ENCODE assay signal across 8 cellular contexts in genomic region chr12:6567112-6567680, GRCh38. TPM values are rescaled to one million over a fixed set of nuclear protein-coding genes. Genes with fewer than 3 reads are reported as not detected.
DNase-seq lines count a peak whose midpoint lies in the region; ATAC-seq, FAIRE-seq and TF ChIP-seq lines count a peak whose summit lies in the region.

No MANE protein-coding gene starts in this region.

- WGBS in H1 (ENCODE audit: extremely low coverage in 1 of 2, insufficient coverage in 1 of 2, insufficient read length in 1 of 2, insufficient replicate concordance in 2 of 2, low coverage in 1 of 2, low lambda C conversion rate in 2 of 2, missing lambda C conversion rate in 1 of 2), 2 experiments, result 53% methylated on average over 9 of the region's 9 CpGs; no CpG with 5 or more reads in 1 of the 2 experiments

- peaks cover 22% of the 10 kb centered on the region for H3K4me1 Mint-ChIP-seq in osteocyte (ENCODE audit: unreplicated experiment)

- no peak overlapping the region for H2BK5ac ChIP-seq in H1 (ENCODE audit: low read depth, low read length)

- no peak overlapping the region for H2BK120ac ChIP-seq in H1 (replicated peaks; ENCODE audit: low read depth, low read length)

- no peak overlapping the region for H4K8ac ChIP-seq in H1 (ENCODE audit: extremely low read depth, insufficient read depth, low read length)

- H3K79me1 ChIP-seq in H1 (ENCODE audit: low read depth, low read length), result no peaks in the 10 kb centered on the region; the same call in 1 of the 2 replicates

- peaks cover 0 to 8% (median 4%) of the 10 kb centered on the region in 4 experiments; a peak in 5 of 7 replicates for H3K4me1 ChIP-seq in H1 (replicated peaks in 1 of 4; ENCODE audit: control insufficient read depth in 3 of 4, insufficient read depth in 4 of 4, low read length in 3 of 4)

- H3K56ac ChIP-seq in H1 (replicated peaks; ENCODE audit: insufficient read length, low read depth, low read length), result no peak overlapping the region

- no peaks in the 10 kb centered on the region for H3K27me3 ChIP-seq in H1 (replicated peaks in 1 of 4; ENCODE audit: control insufficient read depth in 3 of 4, extremely low read depth in 1 of 4, insufficient read depth in 3 of 4, low read length in 3 of 4)

- H3K4me3 Mint-ChIP-seq in osteocyte (ENCODE audit: unreplicated experiment), result peak overlapping the region; percentile 100

- H3K9ac ChIP-seq in H1 (replicated peaks in 1 of 4; ENCODE audit: extremely low read depth in 1 of 4, low read depth in 3 of 4, low read length in 3 of 4), result peak overlapping the region in 1 of 4 experiments; percentile 83; a peak in 3 of 7 replicates

- peak overlapping the region; percentile 62 to 93 (median 92) for H3K4me3 ChIP-seq in H1 (ENCODE audit: extremely low read depth in 1 of 4, insufficient read depth in 2 of 4, low read depth in 3 of 4, low read length in 4 of 4)

- no peak for TF ChIP-seq EP300 in H1 (IDR thresholded peaks at IDR 0.05; ENCODE audit: borderline replicate concordance in 1 of 2, low read depth in 2 of 2, low read length in 2 of 2)

- H3K23ac ChIP-seq in H1 (ENCODE audit: insufficient read length), result no peak overlapping the region

- H2BK20ac ChIP-seq in H1 (ENCODE audit: low read length), result no peak overlapping the region

- no peak for TF ChIP-seq POLR2A in H1 (IDR thresholded peaks at IDR 0.05; ENCODE audit: control extremely low read depth in 1 of 2, low read depth in 2 of 2, low read length in 2 of 2)

- POLR2A ChIA-PET in H1 (lab: Charles Lee; ENCODE audit: partially characterized antibody), result interaction anchor here (0.7 to 24.2 kb wide), 11 partner anchors 11 to 306 kb away, joined by 3 to 665 read pairs (median 4); partner anchors contain the start of genes GAPDH, IFFO1, SPSB2 and VAMP1

- H3K4ac ChIP-seq in H1 (replicated peaks; ENCODE audit: insufficient read length, low read depth, low read length), result no peak overlapping the region

- TF ChIP-seq RAD21 in H1 (IDR thresholded peaks at IDR 0.05 in 1 of 2, conservative IDR thresholded peaks at IDR 0.05 in 1 of 2; ENCODE audit: low read depth in 2 of 2, low read length in 2 of 2), result no peak

- peaks cover 49% of the 10 kb centered on the region for H3K36me3 Mint-ChIP-seq in osteocyte (ENCODE audit: unreplicated experiment)

- H2BK15ac ChIP-seq in H1 (ENCODE audit: low read length), result no peak overlapping the region

- H3K79me2 ChIP-seq in H1 (ENCODE audit: control insufficient read depth in 1 of 2, insufficient read depth in 2 of 2, low read length in 2 of 2), result peaks cover 0 to 24% of the 10 kb centered on the region in 2 experiments; a peak in 2 of 4 replicates

- CTCF ChIA-PET in H1 (lab: Charles Lee; ENCODE audit: partially characterized antibody), result interaction anchor here (1.0 to 24.5 kb wide), 11 partner anchors 10 to 290 kb away, joined by 3 to 462 read pairs (median 3); partner anchors contain the start of genes GAPDH and IFFO1

- no peak for TF ChIP-seq CTCF in H1 (IDR thresholded peaks at IDR 0.05; ENCODE audit: control extremely low read depth in 1 of 3, insufficient read depth in 1 of 3, low read depth in 1 of 3, low read length in 3 of 3)
- no peak for TF ChIP-seq CTCF in osteocyte (IDR thresholded peaks at IDR 0.05)

- H3K27me3 Mint-ChIP-seq in osteocyte (ENCODE audit: unreplicated experiment), result no peaks in the 10 kb centered on the region

- FAIRE-seq in H1 (lab: Jason Lieb, UNC), result no peak

- H3K18ac ChIP-seq in H1 (ENCODE audit: extremely low read depth, low read length), result no peak overlapping the region

- peaks cover 3 to 9% of the 10 kb centered on the region in 2 experiments for H4K20me1 ChIP-seq in H1 (replicated peaks in 1 of 2; ENCODE audit: control insufficient read depth in 1 of 2, insufficient read depth in 2 of 2, low read length in 2 of 2)

- no peak overlapping the region for H2AK5ac ChIP-seq in H1 (ENCODE audit: low read depth, low read length)

- peak overlapping the region; percentile 53 to 85 for H3K4me2 ChIP-seq in H1 (ENCODE audit: insufficient read depth in 1 of 2, low read depth in 2 of 2, low read length in 2 of 2)

- H3K27ac ChIP-seq in H1 (ENCODE audit: low read depth, low read length), result no peak overlapping the region

- ATAC-seq in HG02588 (IDR thresholded peaks at IDR 0.05; ENCODE audit: unreplicated experiment), result no peak

- DNase-seq in Daoy (ENCODE audit: low read depth), result peak; percentile 18
- DNase-seq in NOMO-1 treated with dmso at 0.1 percent for 144 hours (lab: John Stamatoyannopoulos, UW; ENCODE audit: unreplicated experiment), result peak; percentile 30
- DNase-seq in H1 (ENCODE audit: low read depth in 1 of 2, low spot score in 2 of 2), result no peak
- no peak for DNase-seq in osteocyte (ENCODE audit: extremely low spot score, unreplicated experiment)
- no peak for DNase-seq in activated CD4-positive, CD25-positive, alpha-beta regulatory T cell treated with anti-CD3 and anti-CD28 coated beads, Interleukin-2, amount 50 U/mL, for 72 hours
- DNase-seq in retina, result no peak
- no peak for DNase-seq in GDM1 (lab: John Stamatoyannopoulos, UW)

- no peak overlapping the region for H2BK12ac ChIP-seq in H1 (ENCODE audit: low read depth, low read length)

- no peaks in the 10 kb centered on the region for H3K9me3 Mint-ChIP-seq in osteocyte (ENCODE audit: unreplicated experiment)

- H2AFZ ChIP-seq in H1 (ENCODE audit: low read length), result no peak overlapping the region

- H3K36me3 ChIP-seq in H1 (ENCODE audit: control insufficient read depth in 2 of 4, insufficient read depth in 4 of 4, low read length in 3 of 4), result peaks cover 31 to 49% (median 40%) of the 10 kb centered on the region in 4 experiments

- H3K14ac ChIP-seq in H1 (ENCODE audit: insufficient read length), result no peak overlapping the region

- peak overlapping the region; percentile 96 for H3K27ac Mint-ChIP-seq in osteocyte (ENCODE audit: unreplicated experiment)

- no peak overlapping the region for H4K5ac ChIP-seq in H1 (ENCODE audit: insufficient read length, low read depth, low read length)

- no peaks in the 10 kb centered on the region for H3K9me3 ChIP-seq in H1 (ENCODE audit: insufficient read depth in 2 of 2, low read depth in 1 of 2, low read length in 1 of 2)

- no peak overlapping the region for H4K91ac ChIP-seq in H1 (replicated peaks; ENCODE audit: insufficient read length, low read length)

- peaks cover 4% of the 10 kb centered on the region for H3K23me2 ChIP-seq in H1 (ENCODE audit: low read depth, low read length)

TF ChIP-seq in H1, 55 proteins besides CTCF, POLR2A, EP300 and RAD21:
- no peak for TF ChIP-seq FOSL1 (IDR thresholded peaks at IDR 0.05; ENCODE audit: insufficient read depth, low read depth, low read length)

RNA-seq across cellular contexts. Expression of gene NOP2, which starts 0.9 kb away (rescaled TPM):
- total RNA-seq in Daoy (2014; rRNA removed; shearing (Covaris generic)), result 111 and 129 TPM in 2 replicates
- total RNA-seq in H1 (2021; fragmentation: NEBNext Ultra II Directional; extraction: Animal tissue kit (Norgen Biotek cat#: 25700)), result 82.6 and 85.6 TPM in 2 replicates
- polyA plus RNA-seq in H1 (2011; rRNA removed), result 34.4 and 35.4 TPM in 2 replicates
- 55.4 TPM for polyA plus RNA-seq in H1 (2011; cell fraction: cytosol; rRNA removed)
- polyA plus RNA-seq in H1 (2011; cell fraction: nucleus; rRNA removed), result 191 TPM
- polyA plus RNA-seq in H1 (2012, experiment 1 of 2), result 73.4 to 85.0 TPM (median 77.9 TPM) in 4 replicates
- polyA plus RNA-seq in H1 (2012, experiment 2 of 2), result 49.2 TPM
- polyA plus RNA-seq in H1 (2013, experiment 1 of 2), result 63.9 TPM
- polyA plus RNA-seq in H1 (2013, experiment 2 of 2), result 51.3 TPM
- 29.8 and 75.1 TPM in 2 replicates for polyA minus RNA-seq in H1 (2011; rRNA and poly(A)+ RNA removed)
- 26.6 TPM for polyA minus RNA-seq in H1 (2011; cell fraction: cytosol; rRNA and poly(A)+ RNA removed)
- 45.4 TPM for polyA minus RNA-seq in H1 (2011; cell fraction: nucleus; rRNA and poly(A)+ RNA removed)
- total RNA-seq in osteocyte, result 32.5 and 34.5 TPM in 2 replicates

RNA-seq across cellular contexts. Expression of gene IFFO1, which starts 11.4 kb away (rescaled TPM):
- total RNA-seq in Daoy (2014; rRNA removed; shearing (Covaris generic)), result 5.9 and 11.8 TPM in 2 replicates
- 11.8 and 12.2 TPM in 2 replicates for total RNA-seq in H1 (2021; fragmentation: NEBNext Ultra II Directional; extraction: Animal tissue kit (Norgen Biotek cat#: 25700))
- 12.8 and 16.4 TPM in 2 replicates for polyA plus RNA-seq in H1 (2011; rRNA removed)
- 15.3 TPM for polyA plus RNA-seq in H1 (2011; cell fraction: cytosol; rRNA removed)
- polyA plus RNA-seq in H1 (2011; cell fraction: nucleus; rRNA removed), result 40.6 TPM
- polyA plus RNA-seq in H1 (2012, experiment 1 of 2), result 8.2 to 13.3 TPM (median 13.2 TPM) in 4 replicates
- polyA plus RNA-seq in H1 (2012, experiment 2 of 2), result 7.8 TPM
- polyA plus RNA-seq in H1 (2013, experiment 1 of 2), result 11.5 TPM
- 9.5 TPM for polyA plus RNA-seq in H1 (2013, experiment 2 of 2)
- 4.7 and 4.9 TPM in 2 replicates for polyA minus RNA-seq in H1 (2011; rRNA and poly(A)+ RNA removed)
- polyA minus RNA-seq in H1 (2011; cell fraction: cytosol; rRNA and poly(A)+ RNA removed), result 3.6 TPM
- polyA minus RNA-seq in H1 (2011; cell fraction: nucleus; rRNA and poly(A)+ RNA removed), result 10.6 TPM
- total RNA-seq in osteocyte, result 35.9 and 40.7 TPM in 2 replicates

RNA-seq across cellular contexts. Expression of gene GAPDH, which starts 32.9 kb away (rescaled TPM):
- 5,302 and 5,697 TPM in 2 replicates for total RNA-seq in Daoy (2014; rRNA removed; shearing (Covaris generic))
- 5,175 and 5,215 TPM in 2 replicates for total RNA-seq in H1 (2021; fragmentation: NEBNext Ultra II Directional; extraction: Animal tissue kit (Norgen Biotek cat#: 25700))
- 15,878 and 16,791 TPM in 2 replicates for polyA plus RNA-seq in H1 (2011; rRNA removed)
- polyA plus RNA-seq in H1 (2011; cell fraction: cytosol; rRNA removed), result 15,311 TPM
- polyA plus RNA-seq in H1 (2011; cell fraction: nucleus; rRNA removed), result 11,358 TPM
- 6,320 to 9,842 TPM (median 9,706 TPM) in 4 replicates for polyA plus RNA-seq in H1 (2012, experiment 1 of 2)
- 9,111 TPM for polyA plus RNA-seq in H1 (2012, experiment 2 of 2)
- 3,841 TPM for polyA plus RNA-seq in H1 (2013, experiment 1 of 2)
- 3,883 TPM for polyA plus RNA-seq in H1 (2013, experiment 2 of 2)
- 9,722 and 10,058 TPM in 2 replicates for polyA minus RNA-seq in H1 (2011; rRNA and poly(A)+ RNA removed)
- 5,130 TPM for polyA minus RNA-seq in H1 (2011; cell fraction: cytosol; rRNA and poly(A)+ RNA removed)
- 3,036 TPM for polyA minus RNA-seq in H1 (2011; cell fraction: nucleus; rRNA and poly(A)+ RNA removed)
- total RNA-seq in osteocyte, result 1,754 and 1,775 TPM in 2 replicates

RNA-seq across cellular contexts. Expression of gene CHD4, which starts 40.0 kb away (rescaled TPM):
- total RNA-seq in Daoy (2014; rRNA removed; shearing (Covaris generic)), result 330 and 358 TPM in 2 replicates
- total RNA-seq in H1 (2021; fragmentation: NEBNext Ultra II Directional; extraction: Animal tissue kit (Norgen Biotek cat#: 25700)), result 305 and 330 TPM in 2 replicates
- 198 and 214 TPM in 2 replicates for polyA plus RNA-seq in H1 (2011; rRNA removed)
- 178 TPM for polyA plus RNA-seq in H1 (2011; cell fraction: cytosol; rRNA removed)
- 362 TPM for polyA plus RNA-seq in H1 (2011; cell fraction: nucleus; rRNA removed)
- polyA plus RNA-seq in H1 (2012, experiment 1 of 2), result 194 to 267 TPM (median 241 TPM) in 4 replicates
- 52.1 TPM for polyA plus RNA-seq in H1 (2012, experiment 2 of 2)
- polyA plus RNA-seq in H1 (2013, experiment 1 of 2), result 180 TPM
- 192 TPM for polyA plus RNA-seq in H1 (2013, experiment 2 of 2)
- 290 and 298 TPM in 2 replicates for polyA minus RNA-seq in H1 (2011; rRNA and poly(A)+ RNA removed)
- polyA minus RNA-seq in H1 (2011; cell fraction: cytosol; rRNA and poly(A)+ RNA removed), result 180 TPM
- polyA minus RNA-seq in H1 (2011; cell fraction: nucleus; rRNA and poly(A)+ RNA removed), result 129 TPM
- total RNA-seq in osteocyte, result 348 and 351 TPM in 2 replicates

Comparison
In these comparisons a context has a peak if more than half of its experiments do, and no peak if none do; other contexts are left out.
1. DNase-seq: peak in Daoy (single experiment) and NOMO-1 treated with dmso at 0.1 percent for 144 hours (single experiment); none in H1 (0 of 2), osteocyte (single experiment), activated CD4-positive, CD25-positive, alpha-beta regulatory T cell treated with anti-CD3 and anti-CD28 coated beads, Interleukin-2, amount 50 U/mL, for 72 hours (single experiment), retina (single experiment) and GDM1 (single experiment).